8 cellular contexts compared by ENCODE assay signal in genomic region chr20:63625771-63626423, GRCh38. TPM values are rescaled to one million over a fixed set of nuclear protein-coding genes. Genes with fewer than 3 reads are reported as not detected.
DNase-seq lines count a peak whose midpoint lies in the region; ATAC-seq, FAIRE-seq and TF ChIP-seq lines count a peak whose summit lies in the region.

No MANE protein-coding gene starts in this region.

- FAIRE-seq in HepG2 (lab: Jason Lieb, UNC), result no peak

- WGBS in HepG2 (ENCODE audit: low lambda C conversion rate), result 11% methylated on average over 33 of the region's 36 CpGs
- 12 to 25% methylated on average over 14 to 36 of the region's 36 CpGs for WGBS in testis, 2 donors

- ATAC-seq in HepG2, result peak; percentile 32
- ATAC-seq in GM21360 (IDR thresholded peaks at IDR 0.05; ENCODE audit: unreplicated experiment), result no peak

- intact Hi-C loops in PC-9 (cut with micrococcal nuclease; ENCODE audit: unreplicated experiment) (no loop called here), breast epithelium (cut with DNase I; ENCODE audit: low total_unique reads) (no loop called here), HepG2 (cut with micrococcal nuclease; ENCODE audit: unreplicated experiment) (loop anchor here (5.0 kb wide), 1 partner anchor 89 kb away; the partner anchor contains the start of gene PTK6), testis (cut with DNase I; ENCODE audit: low total_unique reads) (no loop called here)

- BruUV-seq in PC-9 (replicated peaks; lab: Mats Ljungman, UMichigan) (no TSS peak), HepG2 (replicated peaks; lab: Mats Ljungman, UMichigan) (no TSS peak)

- peaks cover 23% of the 10 kb centered on the region; the same call in 1 of the 2 replicates for H3F3A ChIP-seq in PC-9 (ENCODE audit: insufficient read depth, low read depth)

- H3K27ac ChIP-seq in PC-9, result peak overlapping the region; percentile 62
- peak overlapping the region; percentile 95 to 98 for H3K27ac ChIP-seq in breast epithelium
- peak overlapping the region; percentile 86 for H3K27ac ChIP-seq in HepG2 (ENCODE audit: extremely low read length, insufficient read depth, low read length)
- peak overlapping the region; percentile 96 to 98 for H3K27ac ChIP-seq in testis

- POLR2A ChIA-PET in PC-9 (lab: Charles Lee; ENCODE audit: unreplicated experiment) (no interaction called here), HepG2 (lab: Yijun Ruan, JAX) (interaction anchor here (0.7 to 2.3 kb wide), 6 partner anchors 16 to 91 kb away, joined by 3 to 11 read pairs (median 7); partner anchors contain the start of genes HELZ2, PTK6 and RTEL1)

- peak; percentile 7 for DNase-seq in NCI-H1092 treated with DMSO at 0.1 percent for 48 hours (lab: John Stamatoyannopoulos, UW)
- no peak for DNase-seq in NCI-H1092 (lab: John Stamatoyannopoulos, UW)
- DNase-seq in PC-9, result no peak
- no peak for DNase-seq in breast epithelium (ENCODE audit: low spot score in 2 of 2)
- peak; percentile 57 for DNase-seq in HepG2 (ENCODE audit: low spot score)
- DNase-seq in testis, result no peak
- no peak for DNase-seq in NCI-H187 (lab: John Stamatoyannopoulos, UW)

- H3K4me3 ChIP-seq in PC-9 (peak overlapping the region; percentile 92), breast epithelium (peak overlapping the region; percentile 89 to 98 (median 90)), HepG2 (replicated peaks in 1 of 3; ENCODE audit: insufficient read depth in 1 of 3, low read depth in 2 of 3, low read length in 3 of 3) (peak overlapping the region; percentile 83 to 100 (median 98)), testis (peak overlapping the region; percentile 87 to 94)

- no peaks in the 10 kb centered on the region for H3K36me3 ChIP-seq in PC-9 (ENCODE audit: low read depth)
- H3K36me3 ChIP-seq in breast epithelium, result no peaks in the 10 kb centered on the region
- H3K36me3 ChIP-seq in HepG2 (replicated peaks in 1 of 2; ENCODE audit: control insufficient read depth in 1 of 2, insufficient read depth in 2 of 2, low read length in 2 of 2), result peaks cover 0 to 2% of the 10 kb centered on the region in 2 experiments; a peak in 1 of 5 replicates
- H3K36me3 ChIP-seq in testis (ENCODE audit: low read depth, missing control alignments), result no peaks in the 10 kb centered on the region

- H3K79me2 ChIP-seq in PC-9 (ENCODE audit: low read depth), result peaks cover 79% of the 10 kb centered on the region
- H3K79me2 ChIP-seq in HepG2 (ENCODE audit: insufficient read depth, low read length), result peaks cover 37% of the 10 kb centered on the region

- H3K4me1 ChIP-seq in PC-9 (replicated peaks; ENCODE audit: insufficient read depth) (peaks cover 20% of the 10 kb centered on the region), breast epithelium (no peaks in the 10 kb centered on the region), HepG2 (ENCODE audit: insufficient read depth, low read length) (peaks cover 44% of the 10 kb centered on the region), testis (peaks cover 20% of the 10 kb centered on the region)

- no peak for TF ChIP-seq RAD21 in HepG2 (CRISPR knock-in tag; IDR thresholded peaks at IDR 0.05)

- TF ChIP-seq EP300 in HepG2 (IDR thresholded peaks at IDR 0.05; ENCODE audit: low read depth in 2 of 2, low read length in 2 of 2) (no peak), HepG2 (CRISPR knock-in tag; IDR thresholded peaks at IDR 0.05; ENCODE audit: borderline replicate concordance) (peak; percentile 2; the same call in 1 of the 2 replicates)

- peak overlapping the region; percentile 94 for H3K9ac ChIP-seq in HepG2 (ENCODE audit: insufficient read depth, low read depth, low read length)

- H3K9me2 ChIP-seq in PC-9 (ENCODE audit: insufficient read depth), result no peaks in the 10 kb centered on the region

- H4K20me1 ChIP-seq in PC-9 (ENCODE audit: insufficient read depth) (peaks cover 9% of the 10 kb centered on the region), HepG2 (ENCODE audit: insufficient read depth, low read length) (no peaks in the 10 kb centered on the region)

- H3K4me2 ChIP-seq in PC-9 (peak overlapping the region; percentile 95), HepG2 (ENCODE audit: low read depth, low read length) (peak overlapping the region; percentile 85)

- TF ChIP-seq CTCF in PC-9 (conservative IDR thresholded peaks at IDR 0.05) (no peak), breast epithelium (IDR thresholded peaks at IDR 0.05) (no peak), HepG2 (CRISPR knock-in tag; IDR thresholded peaks at IDR 0.05) (no peak), testis (IDR thresholded peaks at IDR 0.05) (no peak)

- TF ChIP-seq POLR2A in breast epithelium (IDR thresholded peaks at IDR 0.05) (no peak), HepG2 (IDR thresholded peaks at IDR 0.05; ENCODE audit: insufficient read depth in 1 of 2, low read depth in 2 of 2, low read length in 2 of 2) (peak in 1 of 2 experiments; percentile 67; a peak in 3 of 4 replicates), testis (IDR thresholded peaks at IDR 0.05) (no peak)

- CTCF ChIA-PET in PC-9 (lab: Charles Lee), result no interaction called here
- CTCF ChIA-PET in HepG2 (lab: Yijun Ruan, JAX; ENCODE audit: low intra/inter-chr PET ratio, low total read pairs), result no interaction called here

- in situ Hi-C loops in HepG2 (cut with HindIII; ENCODE audit: extremely low pct_ligation_motif_present, low pct_unique_long_range_greater_than_20kb), result no loop called here

- H2AFZ ChIP-seq in PC-9, result no peak overlapping the region
- H2AFZ ChIP-seq in HepG2 (ENCODE audit: low read length), result no peak overlapping the region

- H3K9me3 ChIP-seq in PC-9 (ENCODE audit: insufficient read depth, low read depth) (no peaks in the 10 kb centered on the region), breast epithelium (no peaks in the 10 kb centered on the region), HepG2 (ENCODE audit: low read length) (no peaks in the 10 kb centered on the region), testis (no peaks in the 10 kb centered on the region)

- H3K27me3 ChIP-seq in PC-9 (ENCODE audit: insufficient read depth, low read depth) (no peaks in the 10 kb centered on the region), breast epithelium (no peaks in the 10 kb centered on the region), HepG2 (ENCODE audit: control insufficient read depth in 1 of 2, insufficient read depth in 2 of 2, low read length in 2 of 2) (no peaks in the 10 kb centered on the region; a peak in 1 of 5 replicates), testis (no peaks in the 10 kb centered on the region)

RNA-seq across cellular contexts. Expression of gene GMEB2, which starts 1.0 kb away (rescaled TPM):
- total RNA-seq in PC-9 (2021), result 18.9 and 19.3 TPM in 2 replicates
- total RNA-seq in breast epithelium, result 10 to 100 TPM in 2 of 3 donors, 1 to 10 TPM in 1; 6.6 to 11.0 (median 10.2) TPM
- total RNA-seq in HepG2 (2016; rRNA removed; fragmentation: Illumina TruSeq; extraction: Trizol), result 11.6 and 12.4 TPM in 2 replicates
- total RNA-seq in HepG2 (2016; cell fraction: cytosol; rRNA removed; fragmentation: Illumina TruSeq; extraction: Trizol; ENCODE audit: low read depth), result 2.2 and 2.3 TPM in 2 replicates
- 9.6 and 12.4 TPM in 2 replicates for total RNA-seq in HepG2 (2016; cell fraction: insoluble cytoplasmic fraction; rRNA removed; fragmentation: Illumina TruSeq; extraction: Trizol)
- 6.9 and 7.8 TPM in 2 replicates for total RNA-seq in HepG2 (2016; cell fraction: membrane; rRNA removed; fragmentation: Illumina TruSeq; extraction: Trizol)
- total RNA-seq in HepG2 (2016; cell fraction: nucleus; rRNA removed; fragmentation: Illumina TruSeq; extraction: Trizol), result 7.8 and 10.3 TPM in 2 replicates
- polyA plus RNA-seq in HepG2 (2011; rRNA removed), result 10.6 and 11.5 TPM in 2 replicates
- 8.5 and 9.9 TPM in 2 replicates for polyA plus RNA-seq in HepG2 (2011; cell fraction: cytosol; rRNA removed)
- polyA plus RNA-seq in HepG2 (2011; cell fraction: nucleus; rRNA removed), result 20.2 and 24.4 TPM in 2 replicates
- polyA plus RNA-seq in HepG2 (2012), result 6.9 and 8.7 TPM in 2 replicates
- 1.5 TPM in 2 replicates for polyA plus RNA-seq in HepG2 (2016; cell fraction: cytosol; fragmentation: Illumina TruSeq; extraction: Trizol; ENCODE audit: low read depth)
- polyA plus RNA-seq in HepG2 (2016; cell fraction: insoluble cytoplasmic fraction; fragmentation: Illumina TruSeq; extraction: Trizol; ENCODE audit: low read depth), result 9.6 and 12.8 TPM in 2 replicates
- 3.9 and 4.4 TPM in 2 replicates for polyA plus RNA-seq in HepG2 (2016; cell fraction: membrane; fragmentation: Illumina TruSeq; extraction: Trizol; ENCODE audit: low read depth)
- 17.0 TPM in 2 replicates for polyA plus RNA-seq in HepG2 (2016; cell fraction: nucleus; fragmentation: Illumina TruSeq; extraction: Trizol; ENCODE audit: insufficient read depth, low read depth)
- polyA minus RNA-seq in HepG2 (2011; rRNA and poly(A)+ RNA removed; ENCODE audit: low replicate concordance), result 9.4 and 15.1 TPM in 2 replicates
- polyA minus RNA-seq in HepG2 (2011; cell fraction: cytosol; rRNA and poly(A)+ RNA removed), result 6.5 and 6.7 TPM in 2 replicates
- polyA minus RNA-seq in HepG2 (2011; cell fraction: nucleus; rRNA and poly(A)+ RNA removed), result 5.6 and 6.2 TPM in 2 replicates
- total RNA-seq in testis, result 10 to 100 TPM; 31.0 to 33.1 TPM
- polyA plus RNA-seq in testis (ENCODE audit: insufficient read depth, low read depth, low replicate concordance), result 20.3 TPM

RNA-seq across cellular contexts. Expression of gene STMN3, which starts 27.3 kb away (rescaled TPM):
- total RNA-seq in PC-9 (2021) (24.3 and 24.4 TPM in 2 replicates), breast epithelium (10 to 100 TPM; 11.8 to 19.6 (median 17.7) TPM), HepG2 (2016; rRNA removed; fragmentation: Illumina TruSeq; extraction: Trizol) (28.1 and 48.3 TPM in 2 replicates), testis (10 to 100 TPM in 1 of 2 donors, 1 to 10 TPM in 1; 8.4 to 16.5 TPM)
- 9.7 and 10.6 TPM in 2 replicates for total RNA-seq in HepG2 (2016; cell fraction: cytosol; rRNA removed; fragmentation: Illumina TruSeq; extraction: Trizol; ENCODE audit: low read depth)
- 26.7 and 50.6 TPM in 2 replicates for total RNA-seq in HepG2 (2016; cell fraction: insoluble cytoplasmic fraction; rRNA removed; fragmentation: Illumina TruSeq; extraction: Trizol)
- total RNA-seq in HepG2 (2016; cell fraction: membrane; rRNA removed; fragmentation: Illumina TruSeq; extraction: Trizol), result 20.0 and 20.9 TPM in 2 replicates
- 36.8 and 43.1 TPM in 2 replicates for total RNA-seq in HepG2 (2016; cell fraction: nucleus; rRNA removed; fragmentation: Illumina TruSeq; extraction: Trizol)
- polyA plus RNA-seq in HepG2 (2011; rRNA removed) (21.0 and 28.5 TPM in 2 replicates), testis (ENCODE audit: insufficient read depth, low read depth, low replicate concordance) (15.1 TPM)
- polyA plus RNA-seq in HepG2 (2011; cell fraction: cytosol; rRNA removed), result 22.7 and 33.5 TPM in 2 replicates
- polyA plus RNA-seq in HepG2 (2011; cell fraction: nucleus; rRNA removed), result 98.2 and 123 TPM in 2 replicates
- 13.1 and 18.3 TPM in 2 replicates for polyA plus RNA-seq in HepG2 (2012)
- polyA plus RNA-seq in HepG2 (2016; cell fraction: cytosol; fragmentation: Illumina TruSeq; extraction: Trizol; ENCODE audit: low read depth), result 10.7 and 12.2 TPM in 2 replicates
- polyA plus RNA-seq in HepG2 (2016; cell fraction: insoluble cytoplasmic fraction; fragmentation: Illumina TruSeq; extraction: Trizol; ENCODE audit: low read depth), result 28.3 and 29.5 TPM in 2 replicates
- 16.2 and 16.7 TPM in 2 replicates for polyA plus RNA-seq in HepG2 (2016; cell fraction: membrane; fragmentation: Illumina TruSeq; extraction: Trizol; ENCODE audit: low read depth)
- polyA plus RNA-seq in HepG2 (2016; cell fraction: nucleus; fragmentation: Illumina TruSeq; extraction: Trizol; ENCODE audit: insufficient read depth, low read depth), result 84.0 and 90.0 TPM in 2 replicates
- 1.7 and 23.2 TPM in 2 replicates for polyA minus RNA-seq in HepG2 (2011; rRNA and poly(A)+ RNA removed; ENCODE audit: low replicate concordance)
- 8.5 and 11.0 TPM in 2 replicates for polyA minus RNA-seq in HepG2 (2011; cell fraction: cytosol; rRNA and poly(A)+ RNA removed)
- polyA minus RNA-seq in HepG2 (2011; cell fraction: nucleus; rRNA and poly(A)+ RNA removed), result 3.3 and 5.6 TPM in 2 replicates

RNA-seq across cellular contexts. Expression of gene RTEL1, which starts 32.2 kb away (rescaled TPM):
- total RNA-seq in PC-9 (2021) (36.0 and 37.4 TPM in 2 replicates), breast epithelium (10 to 100 TPM; 12.5 to 22.3 (median 15.1) TPM), HepG2 (2016; rRNA removed; fragmentation: Illumina TruSeq; extraction: Trizol) (10.9 and 21.8 TPM in 2 replicates), testis (10 to 100 TPM; 56.8 to 84.6 TPM)
- 1.6 and 2.4 TPM in 2 replicates for total RNA-seq in HepG2 (2016; cell fraction: cytosol; rRNA removed; fragmentation: Illumina TruSeq; extraction: Trizol; ENCODE audit: low read depth)
- 8.3 and 23.6 TPM in 2 replicates for total RNA-seq in HepG2 (2016; cell fraction: insoluble cytoplasmic fraction; rRNA removed; fragmentation: Illumina TruSeq; extraction: Trizol)
- 4.7 and 6.3 TPM in 2 replicates for total RNA-seq in HepG2 (2016; cell fraction: membrane; rRNA removed; fragmentation: Illumina TruSeq; extraction: Trizol)
- 34.3 and 37.2 TPM in 2 replicates for total RNA-seq in HepG2 (2016; cell fraction: nucleus; rRNA removed; fragmentation: Illumina TruSeq; extraction: Trizol)
- polyA plus RNA-seq in HepG2 (2011; rRNA removed) (29.5 and 36.4 TPM in 2 replicates), testis (ENCODE audit: insufficient read depth, low read depth, low replicate concordance) (34.2 TPM)
- 3.8 and 9.1 TPM in 2 replicates for polyA plus RNA-seq in HepG2 (2011; cell fraction: cytosol; rRNA removed)
- polyA plus RNA-seq in HepG2 (2011; cell fraction: nucleus; rRNA removed), result 268 and 385 TPM in 2 replicates
- polyA plus RNA-seq in HepG2 (2012), result 16.7 and 17.6 TPM in 2 replicates
- polyA plus RNA-seq in HepG2 (2016; cell fraction: cytosol; fragmentation: Illumina TruSeq; extraction: Trizol; ENCODE audit: low read depth), result 1.9 TPM in 2 replicates
- polyA plus RNA-seq in HepG2 (2016; cell fraction: insoluble cytoplasmic fraction; fragmentation: Illumina TruSeq; extraction: Trizol; ENCODE audit: low read depth), result 8.6 and 15.7 TPM in 2 replicates
- 4.9 and 5.5 TPM in 2 replicates for polyA plus RNA-seq in HepG2 (2016; cell fraction: membrane; fragmentation: Illumina TruSeq; extraction: Trizol; ENCODE audit: low read depth)
- polyA plus RNA-seq in HepG2 (2016; cell fraction: nucleus; fragmentation: Illumina TruSeq; extraction: Trizol; ENCODE audit: insufficient read depth, low read depth), result 117 and 129 TPM in 2 replicates
- 47.6 and 86.8 TPM in 2 replicates for polyA minus RNA-seq in HepG2 (2011; rRNA and poly(A)+ RNA removed; ENCODE audit: low replicate concordance)
- 5.5 and 5.7 TPM in 2 replicates for polyA minus RNA-seq in HepG2 (2011; cell fraction: cytosol; rRNA and poly(A)+ RNA removed)
- 78.0 and 85.2 TPM in 2 replicates for polyA minus RNA-seq in HepG2 (2011; cell fraction: nucleus; rRNA and poly(A)+ RNA removed)

RNA-seq across cellular contexts. Expression of gene HELZ2, which starts 51.9 kb away (rescaled TPM):
- total RNA-seq in PC-9 (2021), result 33.7 and 52.6 TPM in 2 replicates
- 10 to 100 TPM in 2 of 3 donors, 1 to 10 TPM in 1; 9.9 to 22.6 (median 20.3) TPM for total RNA-seq in breast epithelium
- 8.4 and 10.1 TPM in 2 replicates for total RNA-seq in HepG2 (2016; rRNA removed; fragmentation: Illumina TruSeq; extraction: Trizol)
- total RNA-seq in HepG2 (2016; cell fraction: cytosol; rRNA removed; fragmentation: Illumina TruSeq; extraction: Trizol; ENCODE audit: low read depth), result 1.7 and 2.1 TPM in 2 replicates
- total RNA-seq in HepG2 (2016; cell fraction: insoluble cytoplasmic fraction; rRNA removed; fragmentation: Illumina TruSeq; extraction: Trizol), result 6.8 and 10.0 TPM in 2 replicates
- total RNA-seq in HepG2 (2016; cell fraction: membrane; rRNA removed; fragmentation: Illumina TruSeq; extraction: Trizol), result 2.8 and 4.3 TPM in 2 replicates
- total RNA-seq in HepG2 (2016; cell fraction: nucleus; rRNA removed; fragmentation: Illumina TruSeq; extraction: Trizol), result 12.8 and 18.4 TPM in 2 replicates
- 9.6 and 16.1 TPM in 2 replicates for polyA plus RNA-seq in HepG2 (2011; rRNA removed)
- 4.5 and 6.0 TPM in 2 replicates for polyA plus RNA-seq in HepG2 (2011; cell fraction: cytosol; rRNA removed)
- 39.6 and 48.2 TPM in 2 replicates for polyA plus RNA-seq in HepG2 (2011; cell fraction: nucleus; rRNA removed)
- 12.3 and 14.4 TPM in 2 replicates for polyA plus RNA-seq in HepG2 (2012)
- 0.26 and 0.46 TPM in 2 replicates for polyA plus RNA-seq in HepG2 (2016; cell fraction: cytosol; fragmentation: Illumina TruSeq; extraction: Trizol; ENCODE audit: low read depth)
- 5.2 and 6.9 TPM in 2 replicates for polyA plus RNA-seq in HepG2 (2016; cell fraction: insoluble cytoplasmic fraction; fragmentation: Illumina TruSeq; extraction: Trizol; ENCODE audit: low read depth)
- 0.43 and 0.84 TPM in 2 replicates for polyA plus RNA-seq in HepG2 (2016; cell fraction: membrane; fragmentation: Illumina TruSeq; extraction: Trizol; ENCODE audit: low read depth)
- polyA plus RNA-seq in HepG2 (2016; cell fraction: nucleus; fragmentation: Illumina TruSeq; extraction: Trizol; ENCODE audit: insufficient read depth, low read depth), result 17.4 and 18.8 TPM in 2 replicates
- polyA minus RNA-seq in HepG2 (2011; rRNA and poly(A)+ RNA removed; ENCODE audit: low replicate concordance), result 33.2 and 74.9 TPM in 2 replicates
- polyA minus RNA-seq in HepG2 (2011; cell fraction: cytosol; rRNA and poly(A)+ RNA removed), result 41.7 and 42.0 TPM in 2 replicates
- 35.3 and 47.0 TPM in 2 replicates for polyA minus RNA-seq in HepG2 (2011; cell fraction: nucleus; rRNA and poly(A)+ RNA removed)
- 10 to 100 TPM; 13.5 to 22.9 TPM for total RNA-seq in testis
- 7.1 TPM for polyA plus RNA-seq in testis (ENCODE audit: insufficient read depth, low read depth, low replicate concordance)

Comparison
In these comparisons a context has a peak if more than half of its experiments do, and no peak if none do; other contexts are left out.
1. DNase-seq: peak in NCI-H1092 treated with DMSO at 0.1 percent for 48 hours (single experiment) and HepG2 (single experiment); none in NCI-H1092 (single experiment), PC-9 (0 of 2), breast epithelium (0 of 2), testis (single experiment) and NCI-H187 (0 of 2).
2. Peak in every context shown above with its lines, with median percentiles within 50 percentile points of each other: H3K27ac ChIP-seq and H3K4me3 ChIP-seq.